In genomic region chr19:7855426-7856276, GRCh38 we compare ENCODE assay signal across 16 cellular contexts. TPM values are rescaled to one million over a fixed set of nuclear protein-coding genes. Genes with fewer than 3 reads are reported as not detected.
DNase-seq lines count a peak whose midpoint lies in the region; ATAC-seq and TF ChIP-seq lines count a peak whose summit lies in the region.
"Had no signal": no experiment of that assay in that cellular context is flagged by ENCODE, and none has a peak within 500 bp of the region (broad histone marks: within the 10 kb centered on the region; RNA-seq: fewer than 3 reads in every experiment).

No MANE protein-coding gene starts in this region.

- CTCF ChIA-PET in IMR-90 (lab: Yijun Ruan, JAX): no interaction called here

- no peak overlapping the region for H3K56ac ChIP-seq in IMR-90 (ENCODE audit: extremely low read depth, insufficient read depth, low read length)

- H3K36me3 ChIP-seq in IMR-90 (ENCODE audit: control insufficient read depth, insufficient read depth, low read length): peaks cover 2% of the 10 kb centered on the region; the same call in 1 of the 2 replicates

- no peaks in the 10 kb centered on the region for H3K79me1 ChIP-seq in IMR-90 (ENCODE audit: low read depth in 1 of 2, low read length in 2 of 2)

- H3K4me1 ChIP-seq in IMR-90 (ENCODE audit: control insufficient read depth, insufficient read depth, low read length): peaks cover under 1% of the 10 kb centered on the region; the same call in 1 of the 2 replicates

- H3K27ac Mint-ChIP-seq in progenitor cell of endocrine pancreas: peak overlapping the region; percentile 45
- H3K27ac Mint-ChIP-seq: CD8-positive, alpha-beta memory T cell; H9; HFFc6; IgD-negative memory B cell had no signal

- intact Hi-C loops in IMR-90 (cut with micrococcal nuclease) (no loop called here), dorsolateral prefrontal cortex (cut with DNase I) (no loop called here)

- H3K4me3 Mint-ChIP-seq in progenitor cell of endocrine pancreas (ENCODE audit: low read depth): no peak overlapping the region
- H3K4me3 Mint-ChIP-seq: CD14-positive monocyte; CD8-positive, alpha-beta memory T cell; H9; HFFc6; IgD-negative memory B cell had no signal

- peaks cover 9% of the 10 kb centered on the region for H3K27me3 Mint-ChIP-seq in progenitor cell of endocrine pancreas

- H3K9ac ChIP-seq in IMR-90 (ENCODE audit: low read depth, low read length): no peak overlapping the region
- H3K9ac ChIP-seq: KMS-11 had no signal

- dilution Hi-C loops in IMR-90 (cut with HindIII; ENCODE audit: low sequenced_read_pairs, unreplicated experiment): no loop called here

- TF ChIP-seq RAD21 in IMR-90 (IDR thresholded peaks at IDR 0.05; ENCODE audit: low read length): no peak

- POLR2A ChIA-PET in IMR-90 (lab: Charles Lee; ENCODE audit: unreplicated experiment): no interaction called here

- peaks cover 5% of the 10 kb centered on the region; the same call in 1 of the 2 replicates for H4K20me1 ChIP-seq in IMR-90 (ENCODE audit: insufficient read depth, low read length)

- WGBS in IMR-90 (ENCODE audit: extremely low coverage in 2 of 2, insufficient read length in 1 of 2), 2 experiments: 92% methylated on average over 12 of the region's 32 CpGs; no CpG with 5 or more reads in 1 of the 2 experiments

- DNase-seq in IMR-90 (no peak), dorsolateral prefrontal cortex (no peak), progenitor cell of endocrine pancreas (ENCODE audit: low spot score, unreplicated experiment) (no peak), pons (ENCODE audit: low spot score) (no peak), NCI-H146 (lab: John Stamatoyannopoulos, UW) (no peak), COLO668 (lab: John Stamatoyannopoulos, UW; ENCODE audit: unreplicated experiment) (no peak)
- DNase-seq: CD8-positive, alpha-beta memory T cell; DMS53; H9; HFFc6 had no signal

- no peak overlapping the region for H3K4ac ChIP-seq in IMR-90 (ENCODE audit: low read depth, low read length)

- no peak overlapping the region for H3K4me2 ChIP-seq in IMR-90 (ENCODE audit: low read depth, low read length)
- H3K4me2 ChIP-seq: KMS-11 had no signal

- H2BK5ac ChIP-seq in IMR-90 (ENCODE audit: low read depth, low read length, poor library complexity, severe bottlenecking): no peak overlapping the region

- peak overlapping the region; percentile 16 for H2AK9ac ChIP-seq in IMR-90 (replicated peaks; ENCODE audit: low read depth, low read length, poor library complexity)

- H2AK5ac ChIP-seq in IMR-90 (ENCODE audit: low read depth, low read length): no peak overlapping the region

- no peak for TF ChIP-seq CTCF in IMR-90 (conservative IDR thresholded peaks at IDR 0.05; ENCODE audit: low read depth, low read length)
- no peak for TF ChIP-seq CTCF in dorsolateral prefrontal cortex (IDR thresholded peaks at IDR 0.05 in 54 of 56, conservative IDR thresholded peaks at IDR 0.05 in 2 of 56; ENCODE audit: low read depth in 1 of 56, partially characterized antibody in 56 of 56)
- no peak for TF ChIP-seq CTCF in progenitor cell of endocrine pancreas (IDR thresholded peaks at IDR 0.05; ENCODE audit: unreplicated experiment)

- in situ Hi-C loops in IMR-90 (cut with MboI; ENCODE audit: low sequenced_read_pairs): no loop called here

- BruUV-seq in IMR-90 (replicated peaks; lab: Mats Ljungman, UMichigan): no TSS peak

- peaks cover 6% of the 10 kb centered on the region for H3K4me1 Mint-ChIP-seq in progenitor cell of endocrine pancreas (ENCODE audit: low read depth)

- ATAC-seq in IMR-90 (ENCODE audit: low read depth): no peak
- no peak for ATAC-seq in HG02840 (IDR thresholded peaks at IDR 0.05; ENCODE audit: low FRiP score, unreplicated experiment)

- no peak overlapping the region for H4K8ac ChIP-seq in IMR-90 (ENCODE audit: low read depth in 2 of 2, low read length in 2 of 2)

- no peaks in the 10 kb centered on the region for H3K9me1 ChIP-seq in IMR-90 (ENCODE audit: insufficient read depth, low read length)

- H4K91ac ChIP-seq in IMR-90 (ENCODE audit: insufficient read depth, low read depth, low read length): no peak overlapping the region

- no peak overlapping the region for H3K23ac ChIP-seq in IMR-90 (ENCODE audit: low read depth, low read length)

- no peak overlapping the region for H3K14ac ChIP-seq in IMR-90 (replicated peaks; ENCODE audit: low read depth, low read length)

- H4K5ac ChIP-seq in IMR-90 (ENCODE audit: low read depth, low read length): no peak overlapping the region

- H2BK15ac ChIP-seq in IMR-90 (ENCODE audit: low read depth, low read length): no peak overlapping the region

- H3K36me3 Mint-ChIP-seq in progenitor cell of endocrine pancreas (ENCODE audit: insufficient read depth): no peaks in the 10 kb centered on the region
- H3K36me3 Mint-ChIP-seq: CD8-positive, alpha-beta memory T cell had no signal

- H2BK20ac ChIP-seq in IMR-90 (ENCODE audit: low read depth, low read length): no peak overlapping the region

- no peak for TF ChIP-seq POLR2A in IMR-90 (IDR thresholded peaks at IDR 0.05; ENCODE audit: low read depth, low read length)

- no peak overlapping the region for H2AFZ ChIP-seq in IMR-90 (replicated peaks; ENCODE audit: low read length, poor library complexity)

- no peaks in the 10 kb centered on the region for H3K27me3 ChIP-seq in IMR-90 (ENCODE audit: control insufficient read depth, insufficient read depth, low read length)
- H3K27me3 ChIP-seq in dorsolateral prefrontal cortex: no peaks in the 10 kb centered on the region

- no peak overlapping the region for H3K18ac ChIP-seq in IMR-90 (ENCODE audit: low read depth, low read length)

- H3K27ac ChIP-seq in IMR-90 (ENCODE audit: insufficient read depth, low read length) (no peak overlapping the region), dorsolateral prefrontal cortex (peak overlapping the region in 45 of 59 donors; percentile 3 to 99 (median 65))
- H3K27ac ChIP-seq: KMS-11 had no signal

- no peaks in the 10 kb centered on the region for H3K9me3 Mint-ChIP-seq in progenitor cell of endocrine pancreas (ENCODE audit: low read depth)
- H3K9me3 Mint-ChIP-seq: CD8-positive, alpha-beta memory T cell; H9; HFFc6; IgD-negative memory B cell had no signal

- no peak overlapping the region for H2BK120ac ChIP-seq in IMR-90 (ENCODE audit: low read depth, low read length)

- H3K4me3 ChIP-seq in IMR-90 (ENCODE audit: insufficient read depth, low read depth, low read length) (no peak overlapping the region), dorsolateral prefrontal cortex (no peak overlapping the region)

- H3K9me3 ChIP-seq in IMR-90 (ENCODE audit: control insufficient read depth, insufficient read depth, low read length): no peaks in the 10 kb centered on the region

TF ChIP-seq in IMR-90, 13 proteins besides CTCF, POLR2A, EP300 and RAD21:
- TF ChIP-seq NFE2L2 (IDR thresholded peaks at IDR 0.05; ENCODE audit: low read depth, low read length) (no peak), MAZ (IDR thresholded peaks at IDR 0.05; ENCODE audit: borderline replicate concordance, low read depth, low read length) (no peak), CHD1 (IDR thresholded peaks at IDR 0.05; ENCODE audit: low read depth, low read length) (no peak), MXI1 (IDR thresholded peaks at IDR 0.05; ENCODE audit: borderline replicate concordance, low read depth, low read length) (no peak)

RNA-seq across cellular contexts. Expression of gene PRR36, which starts 18.5 kb away (rescaled TPM):
- total RNA-seq in IMR-90 (2012; rRNA removed) (not detected in 2 replicates), dorsolateral prefrontal cortex (10 to 100 TPM; 15.0 to 72.0 (median 46.3) TPM), progenitor cell of endocrine pancreas (37.4 and 40.4 TPM in 2 replicates)
- polyA plus RNA-seq in IMR-90 (2012; rRNA removed): 0.02 and 0.06 TPM in 2 replicates
- polyA plus RNA-seq in IMR-90 (2012; cell fraction: cytosol; rRNA removed): 0.05 and 0.21 TPM in 2 replicates
- 0.09 and 0.29 TPM in 2 replicates for polyA plus RNA-seq in IMR-90 (2012; cell fraction: nucleus; rRNA removed; ENCODE audit: low replicate concordance)
- total RNA-seq: CD8-positive, alpha-beta memory T cell had no signal
- polyA plus RNA-seq: BJ; CD14-positive monocyte; CD8-positive, alpha-beta memory T cell; IgD-negative memory B cell had no signal

RNA-seq across cellular contexts. Expression of gene EVI5L, which starts 25.6 kb away (rescaled TPM):
- total RNA-seq in IMR-90 (2012; rRNA removed) (12.7 and 15.0 TPM in 2 replicates), dorsolateral prefrontal cortex (10 to 100 TPM; 47.6 to 92.0 (median 62.5) TPM), progenitor cell of endocrine pancreas (15.2 and 16.2 TPM in 2 replicates)
- 14.6 and 15.0 TPM in 2 replicates for polyA plus RNA-seq in IMR-90 (2012; rRNA removed)
- polyA plus RNA-seq in IMR-90 (2012; cell fraction: cytosol; rRNA removed): 13.6 and 18.5 TPM in 2 replicates
- polyA plus RNA-seq in IMR-90 (2012; cell fraction: nucleus; rRNA removed; ENCODE audit: low replicate concordance): 21.0 and 37.0 TPM in 2 replicates

RNA-seq across cellular contexts. Expression of gene LRRC8E, which starts 32.7 kb away (rescaled TPM):
- total RNA-seq in IMR-90 (2012; rRNA removed) (6.9 and 7.2 TPM in 2 replicates), dorsolateral prefrontal cortex (under 1 TPM in 4 of 120 experiments, not detected in 116; 0.15 to 0.20 (median 0.18) TPM), progenitor cell of endocrine pancreas (3.6 and 3.9 TPM in 2 replicates)
- polyA plus RNA-seq in IMR-90 (2012; rRNA removed): 6.4 and 6.9 TPM in 2 replicates
- polyA plus RNA-seq in IMR-90 (2012; cell fraction: cytosol; rRNA removed): 4.1 and 5.4 TPM in 2 replicates
- polyA plus RNA-seq in IMR-90 (2012; cell fraction: nucleus; rRNA removed; ENCODE audit: low replicate concordance): 4.1 and 7.1 TPM in 2 replicates
- total RNA-seq: CD8-positive, alpha-beta memory T cell had no signal
- polyA plus RNA-seq: CD14-positive monocyte; CD8-positive, alpha-beta memory T cell; IgD-negative memory B cell had no signal

RNA-seq across cellular contexts. Expression of gene MAP2K7, which starts 48.0 kb away (rescaled TPM):
- 3.9 and 4.1 TPM in 2 replicates for total RNA-seq in IMR-90 (2012; rRNA removed)
- polyA plus RNA-seq in IMR-90 (2012; rRNA removed): 15.6 TPM in 2 replicates
- 4.4 and 11.5 TPM in 2 replicates for polyA plus RNA-seq in IMR-90 (2012; cell fraction: cytosol; rRNA removed)
- 49.0 and 68.0 TPM in 2 replicates for polyA plus RNA-seq in IMR-90 (2012; cell fraction: nucleus; rRNA removed; ENCODE audit: low replicate concordance)
- 10 to 100 TPM; 28.0 to 51.9 (median 39.4) TPM for total RNA-seq in dorsolateral prefrontal cortex
- total RNA-seq in progenitor cell of endocrine pancreas: 50.7 and 53.5 TPM in 2 replicates

RNA-seq across cellular contexts. Expression of gene TGFBR3L, which starts 59.0 kb away (rescaled TPM):
- total RNA-seq in IMR-90 (2012; rRNA removed): not detected in 2 replicates
- 0.94 and 2.2 TPM in 2 replicates for polyA plus RNA-seq in IMR-90 (2012; rRNA removed)
- polyA plus RNA-seq in IMR-90 (2012; cell fraction: cytosol; rRNA removed): 3.5 and 4.4 TPM in 2 replicates
- polyA plus RNA-seq in IMR-90 (2012; cell fraction: nucleus; rRNA removed; ENCODE audit: low replicate concordance): 1.9 and 3.1 TPM in 2 replicates
- 10 to 100 TPM in 119 of 120 experiments, 1 to 10 TPM in 1; 9.8 to 66.3 (median 34.6) TPM for total RNA-seq in dorsolateral prefrontal cortex
- total RNA-seq in progenitor cell of endocrine pancreas: 0.67 and 1.1 TPM in 2 replicates
- total RNA-seq: HT-29 had no signal
- polyA plus RNA-seq: CD14-positive monocyte, IgD-negative memory B cell had no signal

Comparison
In these comparisons a context has a peak if more than half of its experiments do, and no peak if none do; other contexts are left out.
1. RNA of gene PRR36, which starts 18.5 kb away (total RNA-seq): 15.0 to 72.0 TPM in dorsolateral prefrontal cortex and 37.4 to 40.4 TPM in progenitor cell of endocrine pancreas; not detected in IMR-90; every median in the first group is over 10 times any median in the second.